In the genomic region with DNA sequence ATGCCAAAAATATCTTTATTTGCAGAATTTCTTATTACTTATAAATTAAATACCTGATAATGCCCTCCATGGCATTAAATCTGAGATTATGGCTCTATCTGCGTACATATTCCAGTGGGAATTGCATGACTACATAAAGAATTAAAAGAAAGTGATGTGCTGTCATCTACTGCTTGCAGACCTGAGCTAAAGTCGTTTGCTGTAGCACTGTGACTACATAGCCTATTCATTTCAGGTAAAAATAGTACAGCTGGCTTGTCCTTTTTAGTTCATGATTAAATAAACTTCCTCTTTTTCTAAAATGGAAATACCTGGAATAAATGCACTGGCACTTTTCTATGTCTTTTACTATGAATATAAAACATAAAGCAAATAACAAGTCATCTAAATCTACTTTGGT, we compare ENCODE assay signal across 8 cellular contexts.
"Had no signal": no experiment of that assay in that cellular context is flagged by ENCODE, and none has a peak within 500 bp of the region (broad histone marks: within the 10 kb centered on the region; RNA-seq: fewer than 3 reads in every experiment).

No MANE protein-coding gene starts in this region.

- DNase-seq: GM23248, GOT3, H7, H9, HCEC 1CT, HFFc6 had no signal

- ATAC-seq: GM23338, HCT116 had no signal
